22 cellular contexts compared by ENCODE assay signal in the genomic region with DNA sequence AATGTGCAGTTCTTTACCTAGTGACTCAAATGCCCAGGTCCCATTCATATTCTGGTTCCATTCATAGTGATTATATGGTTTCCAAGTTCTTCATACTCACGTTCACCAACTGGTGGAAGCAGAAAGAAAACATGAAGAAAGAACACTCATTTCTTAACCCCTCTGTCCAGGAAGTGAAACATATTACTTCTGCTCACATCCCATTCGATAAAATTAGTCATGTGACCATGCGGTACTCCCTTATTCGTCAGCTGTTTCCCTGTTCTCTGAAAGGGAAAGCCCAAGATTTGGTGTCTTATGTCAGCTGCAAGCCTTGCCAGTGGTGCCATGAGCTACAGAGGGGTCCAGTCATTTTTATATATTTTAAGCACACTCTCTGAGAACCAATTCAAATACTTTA.
DNase-seq lines count a peak whose midpoint lies in the region; ATAC-seq and TF ChIP-seq lines count a peak whose summit lies in the region.
"Had no signal": no experiment of that assay in that cellular context is flagged by ENCODE, and none has a peak within 500 bp of the region (broad histone marks: within the 10 kb centered on the region; RNA-seq: fewer than 3 reads in every experiment).

No MANE protein-coding gene starts in this region.

- DNase-seq in CD1c-positive myeloid dendritic cell (ENCODE audit: extremely low spot score) (peak; percentile 3), SJCRH30 (peak; percentile 3 to 31), esophagus squamous epithelium (lab: John Stamatoyannopoulos, UW) (no peak), NCI-H2081 treated with DMSO at 0.1 percent for 48 hours (lab: John Stamatoyannopoulos, UW) (no peak), NCI-H82 (lab: John Stamatoyannopoulos, UW) (no peak)
- DNase-seq: activated CD4-positive, alpha-beta T cell treated with anti-CD3 and anti-CD28 coated beads for 4 hours; CD8-positive, alpha-beta memory T cell; DND-41; foreskin keratinocyte; hypothalamus; mesenchymal stem cell; naive thymus-derived CD8-positive, alpha-beta T cell; NCI-H2171 treated with DMSO at 0.1 percent for 48 hours; posterior cingulate gyrus; stimulated activated CD4-positive, alpha-beta T cell treated with anti-CD3 and anti-CD28 coated beads, Interleukin-4, amount 100 ng/mL, for 1 hour; testis had no signal

- peak; percentile 66 for ATAC-seq in GM18907 (IDR thresholded peaks at IDR 0.05; ENCODE audit: unreplicated experiment)
- ATAC-seq in HG03135 (IDR thresholded peaks at IDR 0.05; ENCODE audit: unreplicated experiment) = peak; percentile 64
- ATAC-seq in HG03039 (IDR thresholded peaks at IDR 0.05; ENCODE audit: unreplicated experiment) = no peak
- ATAC-seq: foreskin keratinocyte; K562; naive thymus-derived CD8-positive, alpha-beta T cell had no signal

- 0 out of 2 replicates have a peak, but pooled peaks cover 2% of the 10 kb centered on the region for H3K9me3 ChIP-seq in SJCRH30 (replicated peaks)
- H3K9me3 ChIP-seq in esophagus squamous epithelium = no peaks in the 10 kb centered on the region
- H3K9me3 ChIP-seq: SJSA1, testis had no signal

- intact Hi-C loops in esophagus squamous epithelium (cut with DNase I) = no loop called here

- WGBS in esophagus squamous epithelium, 2 donors = 76 to 81% methylated on average over 4 of the region's 4 CpGs

- H3K4me3 ChIP-seq in SJCRH30 (no peak overlapping the region), esophagus squamous epithelium (no peak overlapping the region)
- H3K4me3 ChIP-seq: K562, SJSA1, testis had no signal

- H3K4me1 ChIP-seq in SJCRH30 (no peaks in the 10 kb centered on the region), esophagus squamous epithelium (no peaks in the 10 kb centered on the region)
- H3K4me1 ChIP-seq: foreskin keratinocyte, SJSA1, testis had no signal

- H3K27me3 ChIP-seq in SJCRH30 (no peaks in the 10 kb centered on the region), esophagus squamous epithelium (no peaks in the 10 kb centered on the region)
- H3K27me3 ChIP-seq: foreskin keratinocyte, SJSA1, testis had no signal

- H3K36me3 ChIP-seq in SJCRH30 = no peaks in the 10 kb centered on the region
- H3K36me3 ChIP-seq in esophagus squamous epithelium = no peaks in the 10 kb centered on the region
- H3K36me3 ChIP-seq: SJSA1 had no signal

- H3K27ac ChIP-seq in SJCRH30 (no peak overlapping the region), esophagus squamous epithelium (no peak overlapping the region)
- H3K27ac ChIP-seq: foreskin keratinocyte, HL-60, SJSA1, testis had no signal

- no peak for TF ChIP-seq CTCF in esophagus squamous epithelium (IDR thresholded peaks at IDR 0.05)

- no peak for TF ChIP-seq POLR2A in esophagus squamous epithelium (IDR thresholded peaks at IDR 0.05)

Comparison
In these comparisons a context has a peak if more than half of its experiments do, and no peak if none do; other contexts are left out.
1. DNase-seq: peak in CD1c-positive myeloid dendritic cell (single experiment) and SJCRH30 (2 of 2); none in esophagus squamous epithelium (single experiment), NCI-H2081 treated with DMSO at 0.1 percent for 48 hours (single experiment) and NCI-H82 (single experiment).